Comparison of ENCODE assay signal across 1 cellular context in the genomic region with DNA sequence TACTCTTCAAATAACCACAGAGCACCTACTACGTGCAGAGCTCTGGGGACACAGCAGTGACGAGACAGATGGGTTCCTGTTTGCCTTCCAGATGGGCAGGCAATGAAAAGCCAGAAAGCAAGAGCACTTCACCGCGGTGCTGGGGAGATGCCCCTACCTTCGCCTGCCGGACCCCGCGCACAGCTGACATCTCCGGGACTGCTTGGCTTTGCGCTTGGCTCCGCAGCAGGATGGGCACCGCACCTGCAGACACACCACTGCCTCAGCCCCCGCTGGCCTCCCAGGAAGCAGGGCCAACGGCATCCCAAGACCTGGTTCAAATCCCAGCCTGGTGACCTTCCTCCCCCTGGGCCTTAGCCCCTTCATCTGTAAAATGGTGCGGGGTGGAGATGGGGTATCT.
TF ChIP-seq lines count a peak whose summit lies in the region.

No MANE protein-coding gene starts in this region.

TF ChIP-seq in A549, 52 proteins besides CTCF, POLR2A, EP300 and RAD21 (continued from another document):
- TF ChIP-seq REST (IDR thresholded peaks at IDR 0.05) (no peak), HDAC2 (IDR thresholded peaks at IDR 0.05) (no peak), NPAS2 (CRISPR knock-in tag; IDR thresholded peaks at IDR 0.05; ENCODE audit: borderline replicate concordance) (no peak), SREBF2 (IDR thresholded peaks at IDR 0.05) (no peak), ZC3H11A (IDR thresholded peaks at IDR 0.05) (no peak), CBX8 (IDR thresholded peaks at IDR 0.05) (no peak), HEYL (CRISPR knock-in tag; IDR thresholded peaks at IDR 0.05) (no peak), RFX5 (IDR thresholded peaks at IDR 0.05) (no peak)
